Comparison of ENCODE assay signal across 24 cellular contexts in genomic region chr14:104822821-104823615, GRCh38. TPM values are rescaled to one million over a fixed set of nuclear protein-coding genes. Genes with fewer than 3 reads are reported as not detected.
"Had no signal": no experiment of that assay in that cellular context is flagged by ENCODE, and none has a peak within 500 bp of the region (broad histone marks: within the 10 kb centered on the region; RNA-seq: fewer than 3 reads in every experiment).

No MANE protein-coding gene starts in this region.

- H3K27ac Mint-ChIP-seq: activated T-cell treated with anti-CD3 and anti-CD28 coated beads, Interleukin-2, amount 50 U/mL, for 72 hours; naive B cell; progenitor cell of endocrine pancreas; stimulated activated effector memory CD8-positive, alpha-beta T cell treated with anti-CD3 and anti-CD28 coated beads, Interleukin-12 subunit alpha, Interleukin-12 subunit beta, amount 100 ng/mL, for 72 hours; stimulated activated naive CD8-positive, alpha-beta T cell treated with anti-CD3 and anti-CD28 coated beads, Interleukin-15, amount 100 ng/mL, for 72 hours had no signal

- H3K36me3 ChIP-seq: ascending aorta, brain microvascular endothelial cell, lower lobe of right lung, SJCRH30, suprapubic skin, transverse colon had no signal

- H3K4me3 ChIP-seq: ascending aorta, coronary artery, gastroesophageal sphincter, lower lobe of right lung, SJCRH30, suprapubic skin, transverse colon had no signal

- H3K36me3 Mint-ChIP-seq: stimulated activated effector memory CD8-positive, alpha-beta T cell treated with anti-CD3 and anti-CD28 coated beads, Interleukin-12 subunit alpha, Interleukin-12 subunit beta, amount 100 ng/mL, for 72 hours had no signal

- H3K9me3 ChIP-seq: ascending aorta, gastroesophageal sphincter, lower lobe of right lung, SJCRH30, suprapubic skin, transverse colon had no signal

- H3K4me3 Mint-ChIP-seq: activated T-cell treated with anti-CD3 and anti-CD28 coated beads, Interleukin-2, amount 50 U/mL, for 72 hours; stimulated activated effector memory CD8-positive, alpha-beta T cell treated with anti-CD3 and anti-CD28 coated beads, Interleukin-12 subunit alpha, Interleukin-12 subunit beta, amount 100 ng/mL, for 72 hours; stimulated activated naive CD8-positive, alpha-beta T cell treated with anti-CD3 and anti-CD28 coated beads, Interleukin-15, amount 100 ng/mL, for 72 hours had no signal

- DNase-seq: activated CD4-positive, alpha-beta T cell treated with anti-CD3 and anti-CD28 coated beads, Interleukin-2, amount 50 U/mL, for 48 hours; activated gamma-delta T cell; activated naive CD4-positive, alpha-beta T cell treated with anti-CD3 and anti-CD28 coated beads, Interleukin-2, amount 50 U/mL, for 16 hours; activated T-cell treated with anti-CD3 and anti-CD28 coated beads, Interleukin-2, amount 50 U/mL, for 72 hours; brain microvascular endothelial cell; central memory CD4-positive, alpha-beta T cell; lower lobe of right lung; naive B cell; occipital lobe; SJCRH30; stimulated activated CD4-positive, alpha-beta T cell treated with anti-CD3 and anti-CD28 coated beads, Interleukin-1b, Interleukin-23, amount 100 ng/mL, for 48 hours; stimulated activated naive CD8-positive, alpha-beta T cell treated with anti-CD3 and anti-CD28 coated beads, Interleukin-15, amount 100 ng/mL, for 72 hours; T-helper 1 cell; T-helper 9 cell; transverse colon had no signal

- FAIRE-seq: islet of Langerhans had no signal

- H3K27me3 ChIP-seq: ascending aorta, brain microvascular endothelial cell, SJCRH30, suprapubic skin, transverse colon had no signal

- H3K27ac ChIP-seq: ascending aorta, brain microvascular endothelial cell, coronary artery, epithelial cell of prostate, gastroesophageal sphincter, lower lobe of right lung, SJCRH30, suprapubic skin, transverse colon had no signal

- ATAC-seq: activated T-cell treated with anti-CD3 and anti-CD28 coated beads, Interleukin-2, amount 50 U/mL, for 72 hours; gastroesophageal sphincter; lower lobe of right lung; stimulated activated effector memory CD8-positive, alpha-beta T cell treated with anti-CD3 and anti-CD28 coated beads, Interleukin-12 subunit alpha, Interleukin-12 subunit beta, amount 100 ng/mL, for 72 hours; stimulated activated naive CD8-positive, alpha-beta T cell treated with anti-CD3 and anti-CD28 coated beads, Interleukin-15, amount 100 ng/mL, for 72 hours had no signal

RNA-seq across cellular contexts. Expression of gene ZBTB42, which starts 22.1 kb away (rescaled TPM):
- polyA plus RNA-seq: neural cell had no signal
